13 cellular contexts compared by ENCODE assay signal in the genomic region with DNA sequence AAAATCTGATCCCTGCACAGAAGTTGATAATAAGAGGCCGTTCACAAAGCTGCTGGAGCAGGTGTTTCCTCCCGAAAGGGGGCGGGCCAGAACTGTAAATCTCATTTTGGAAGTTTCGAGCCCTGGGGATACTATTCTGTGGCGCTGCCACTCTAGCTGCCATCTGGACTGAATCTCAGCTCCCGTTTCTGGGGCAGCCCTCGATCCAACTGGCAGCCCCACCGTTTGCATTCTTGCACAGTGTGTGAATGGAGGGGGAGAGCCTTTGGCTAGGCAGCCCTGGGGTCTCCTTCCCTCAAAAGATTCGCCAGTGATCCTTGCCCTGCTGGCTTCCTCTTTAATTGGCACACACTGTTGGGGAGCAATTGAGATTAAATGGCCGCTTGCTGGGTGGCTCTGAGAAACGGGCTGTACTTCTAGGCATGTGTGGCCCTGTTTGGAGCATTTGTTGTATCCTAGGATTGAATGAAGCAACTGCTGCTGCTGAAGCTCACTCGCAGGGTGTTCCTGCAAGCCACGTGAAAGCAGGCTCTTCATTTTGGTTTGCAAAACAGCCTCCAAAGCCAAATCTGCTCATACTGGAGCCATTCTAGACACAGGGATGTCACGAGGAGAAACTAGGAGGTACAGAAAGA.
A peak's percentile ranks its signal among the peaks of the same experiment; 100 is the strongest.
DNase-seq lines count a peak whose midpoint lies in the region; ATAC-seq lines count a peak whose summit lies in the region.
"Had no signal": no experiment of that assay in that cellular context is flagged by ENCODE, and none has a peak within 500 bp of the region (broad histone marks: within the 10 kb centered on the region; RNA-seq: fewer than 3 reads in every experiment).

No MANE protein-coding gene starts in this region.

- DNase-seq in RPMI8226 (peak; percentile 89), NCI-H526 treated with DMSO at 0.1 percent for 48 hours (lab: John Stamatoyannopoulos, UW) (no peak), NOMO-1 treated with DMSO at 0.1 percent for 48 hours (lab: John Stamatoyannopoulos, UW; ENCODE audit: unreplicated experiment) (no peak)
- DNase-seq in activated effector memory CD4-positive, alpha-beta T cell treated with anti-CD3 and anti-CD28 coated beads, Interleukin-2, amount 50 U/mL, for 16 hours, result no peak
- DNase-seq: CD8-positive, alpha-beta T cell; islet precursor cell; stimulated activated CD8-positive, alpha-beta memory T cell treated with anti-CD3 and anti-CD28 coated beads, Interleukin-4, amount 100 ng/mL, for 48 hours had no signal

- H3K27ac ChIP-seq in BLaER1 (peak overlapping the region; percentile 91), iPS-18a (ENCODE audit: low read length) (no peak overlapping the region)
- H3K27ac ChIP-seq: epithelial cell of prostate had no signal

- H3K4me1 ChIP-seq in BLaER1, result peaks cover 65% of the 10 kb centered on the region
- peaks cover 16% of the 10 kb centered on the region for H3K4me1 ChIP-seq in iPS-18a (ENCODE audit: control insufficient read depth, low read depth, low read length)

- ATAC-seq in GM21576 (IDR thresholded peaks at IDR 0.05; ENCODE audit: unreplicated experiment) (peak; percentile 58), GM21619 (IDR thresholded peaks at IDR 0.05; ENCODE audit: unreplicated experiment) (no peak)
- ATAC-seq: CD8-positive, alpha-beta T cell; natural killer cell treated with Interleukin-12 subunit alpha and Interleukin-12 subunit beta and Interleukin-15 and Interleukin-18, amount 100 ng/mL, for 72 hours had no signal

- H4K20me1 ChIP-seq in BLaER1, result no peaks in the 10 kb centered on the region

- H3K27me3 ChIP-seq in BLaER1 (no peaks in the 10 kb centered on the region), iPS-18a (ENCODE audit: control insufficient read depth, insufficient read depth, low read length) (no peaks in the 10 kb centered on the region)

- H3K4me2 ChIP-seq in BLaER1, result peak overlapping the region; percentile 83

- H3K4me3 ChIP-seq in BLaER1 (peak overlapping the region; percentile 33; the same call in 1 of the 2 replicates), iPS-18a (ENCODE audit: low read length) (peak overlapping the region; percentile 1)

- H3K9me3 ChIP-seq in BLaER1 (peaks cover 4% of the 10 kb centered on the region; the same call in 1 of the 2 replicates), iPS-18a (ENCODE audit: control insufficient read depth, low read depth, low read length) (no peaks in the 10 kb centered on the region)

- H3K9ac ChIP-seq in BLaER1, result peak overlapping the region; percentile 58; the same call in 1 of the 2 replicates
- no peak overlapping the region for H3K9ac ChIP-seq in iPS-18a (ENCODE audit: low read length)

- no peaks in the 10 kb centered on the region for H3K36me3 ChIP-seq in BLaER1
- no peaks in the 10 kb centered on the region for H3K36me3 ChIP-seq in iPS-18a (ENCODE audit: control insufficient read depth, low read depth, low read length)
